ENCODE assay signal across 14 cellular contexts in the genomic region with DNA sequence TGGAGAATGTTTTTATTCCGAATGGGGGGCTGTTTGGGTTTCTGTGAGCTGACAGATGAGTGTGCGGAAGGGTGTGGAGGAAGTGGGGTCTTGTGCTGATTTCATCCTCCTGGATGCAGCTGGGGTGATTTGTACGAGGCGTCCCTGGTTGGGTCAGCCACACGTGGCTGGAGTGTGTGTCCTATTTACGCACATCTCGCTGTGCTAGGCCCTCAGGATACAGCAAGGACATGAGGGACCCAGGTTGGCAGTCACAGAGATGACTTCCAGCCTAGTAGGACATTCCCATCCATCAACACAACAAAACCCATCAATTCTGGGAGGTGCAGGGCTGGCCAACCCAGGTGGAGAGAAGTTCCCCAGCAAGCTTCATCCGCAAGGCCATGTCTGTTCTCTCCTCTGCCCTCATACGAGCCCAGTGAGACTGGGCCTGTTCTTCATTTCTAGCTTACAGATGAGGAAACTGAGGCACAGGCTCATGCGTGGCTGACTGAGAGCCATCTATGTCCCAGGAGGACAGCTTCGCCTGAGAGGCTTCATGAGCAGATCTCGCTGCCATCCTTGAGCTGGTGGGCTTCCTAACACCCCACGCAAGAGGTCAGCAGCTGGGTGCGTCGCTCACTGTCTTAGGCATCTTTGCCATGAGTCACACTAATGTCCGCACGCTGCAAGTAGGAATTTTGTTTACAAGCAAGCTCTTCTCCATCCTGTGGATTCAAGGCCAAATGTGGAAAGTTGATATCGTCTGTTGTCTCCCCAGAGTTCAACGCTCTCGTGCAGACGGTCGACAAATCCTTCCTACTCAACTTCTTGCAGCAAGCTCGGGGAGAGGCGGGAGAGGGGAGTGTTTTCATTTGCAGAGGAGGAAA. TPM values are rescaled to one million over a fixed set of nuclear protein-coding genes. Genes with fewer than 3 reads are reported as not detected.
DNase-seq lines count a peak whose midpoint lies in the region; ATAC-seq and TF ChIP-seq lines count a peak whose summit lies in the region.
"Had no signal": no experiment of that assay in that cellular context is flagged by ENCODE, and none has a peak within 500 bp of the region (broad histone marks: within the 10 kb centered on the region; RNA-seq: fewer than 3 reads in every experiment).

No MANE protein-coding gene starts in this region.

- H3K27me3 ChIP-seq in hepatocyte: no peaks in the 10 kb centered on the region
- H3K27me3 ChIP-seq in testis: no peaks in the 10 kb centered on the region

- intact Hi-C loops in activated naive CD4-positive, alpha-beta T cell treated with anti-CD3 and anti-CD28 coated beads for 36 hours (cut with micrococcal nuclease): no loop called here
- intact Hi-C loops in activated B cell treated with CpG ODN at 0.5 μM for 24 hours (cut with micrococcal nuclease) (no loop called here), testis (cut with DNase I; ENCODE audit: low total_unique reads) (no loop called here), left cardiac atrium (cut with DNase I) (no loop called here)

- no peak for TF ChIP-seq POLR2A in testis (IDR thresholded peaks at IDR 0.05)

- TF ChIP-seq CTCF in activated B cell treated with CpG ODN at 0.5 μM for 24 hours (IDR thresholded peaks at IDR 0.05): no peak
- TF ChIP-seq CTCF in hepatocyte (IDR thresholded peaks at IDR 0.05; ENCODE audit: poor library complexity): no peak
- TF ChIP-seq CTCF in testis (IDR thresholded peaks at IDR 0.05): no peak

- H3K4me3 ChIP-seq in hepatocyte: no peak overlapping the region
- H3K4me3 ChIP-seq in testis: no peak overlapping the region

- no peaks in the 10 kb centered on the region for H3K36me3 ChIP-seq in hepatocyte (replicated peaks; ENCODE audit: insufficient read depth, low read depth)
- no peaks in the 10 kb centered on the region for H3K36me3 ChIP-seq in testis (ENCODE audit: low read depth, missing control alignments)

- ATAC-seq in activated B cell treated with CpG ODN at 0.5 μM for 24 hours (ENCODE audit: low read depth) (no peak), left cardiac atrium (no peak)

- POLR2A ChIA-PET in activated B cell treated with CpG ODN at 0.5 μM for 24 hours (lab: Charles Lee): interaction anchor here (0.8 to 2.2 kb wide), 5 partner anchors 9 to 95 kb away, joined by 3 to 7 read pairs (median 4); no protein-coding TSS in a partner anchor

- H3K4me1 ChIP-seq in hepatocyte (ENCODE audit: insufficient read depth) (peaks cover 10% of the 10 kb centered on the region), testis (no peaks in the 10 kb centered on the region)

- H3K4me3 Mint-ChIP-seq in activated naive CD4-positive, alpha-beta T cell treated with anti-CD3 and anti-CD28 coated beads for 36 hours: no peak overlapping the region
- no peak overlapping the region for H3K4me3 Mint-ChIP-seq in activated B cell treated with CpG ODN at 0.5 μM for 24 hours

- peak overlapping the region; percentile 73 for H3K27ac Mint-ChIP-seq in activated naive CD4-positive, alpha-beta T cell treated with anti-CD3 and anti-CD28 coated beads for 36 hours
- peak overlapping the region; percentile 50 for H3K27ac Mint-ChIP-seq in activated B cell treated with CpG ODN at 0.5 μM for 24 hours

- no peak overlapping the region for H2AFZ ChIP-seq in hepatocyte

- H3K9me3 ChIP-seq in hepatocyte (ENCODE audit: low read depth) (no peaks in the 10 kb centered on the region), testis (no peaks in the 10 kb centered on the region)

- CTCF ChIA-PET in activated naive CD4-positive, alpha-beta T cell treated with anti-CD3 and anti-CD28 coated beads for 36 hours (lab: Charles Lee): interaction anchor here (0.8 to 2.0 kb wide), 8 partner anchors 11 to 104 kb away, joined by 3 to 11 read pairs (median 4); no protein-coding TSS in a partner anchor
- CTCF ChIA-PET in activated B cell treated with CpG ODN at 0.5 μM for 24 hours (lab: Charles Lee): interaction anchor here (2.0 kb wide), 1 partner anchor 102 kb away, joined by 10 read pairs; no protein-coding TSS in a partner anchor

- peaks cover 2% of the 10 kb centered on the region for H3K9me3 Mint-ChIP-seq in activated naive CD4-positive, alpha-beta T cell treated with anti-CD3 and anti-CD28 coated beads for 36 hours
- H3K9me3 Mint-ChIP-seq in activated B cell treated with CpG ODN at 0.5 μM for 24 hours: peaks cover 4% of the 10 kb centered on the region

- no peak for DNase-seq in activated naive CD4-positive, alpha-beta T cell treated with anti-CD3 and anti-CD28 coated beads for 36 hours
- DNase-seq in activated naive CD4-positive, alpha-beta T cell treated with Interleukin-2 at 50 U/mL for 16 hours: no peak
- DNase-seq in activated B cell treated with CpG ODN at 0.5 μM for 24 hours (no peak), hepatocyte (ENCODE audit: low spot score) (peak; percentile 54), testis (peak; percentile 61), AG08396 (ENCODE audit: low spot score) (no peak), medulla oblongata (ENCODE audit: extremely low spot score) (no peak), left cardiac atrium (no peak)
- DNase-seq: activated CD4-positive, alpha-beta T cell treated with anti-CD3 and anti-CD28 coated beads for 4 hours; activated gamma-delta T cell treated with Interleukin-2 at 50 U/mL for 16 hours; H7; NCI-H226; OCI-M1; SW 1271 had no signal

- no peaks in the 10 kb centered on the region for H3K9me2 ChIP-seq in hepatocyte (replicated peaks; ENCODE audit: insufficient read depth)

- no peaks in the 10 kb centered on the region for H3K79me2 ChIP-seq in hepatocyte

- no peaks in the 10 kb centered on the region for H3K27me3 Mint-ChIP-seq in activated naive CD4-positive, alpha-beta T cell treated with anti-CD3 and anti-CD28 coated beads for 36 hours (ENCODE audit: low read depth)
- H3K27me3 Mint-ChIP-seq in activated B cell treated with CpG ODN at 0.5 μM for 24 hours: no peaks in the 10 kb centered on the region

- peaks cover 47% of the 10 kb centered on the region for H3K4me1 Mint-ChIP-seq in activated naive CD4-positive, alpha-beta T cell treated with anti-CD3 and anti-CD28 coated beads for 36 hours (ENCODE audit: low read depth)
- H3K4me1 Mint-ChIP-seq in activated B cell treated with CpG ODN at 0.5 μM for 24 hours: peaks cover 59% of the 10 kb centered on the region

- no peaks in the 10 kb centered on the region for H4K20me1 ChIP-seq in hepatocyte (ENCODE audit: insufficient read depth, poor library complexity, severe bottlenecking)

- 78% methylated on average over 24 of the region's 24 CpGs for WGBS in hepatocyte (ENCODE audit: low lambda C conversion rate, missing lambda C conversion rate)
- 60 to 69% methylated on average over 15 to 24 of the region's 24 CpGs for WGBS in testis, 2 donors

- peaks cover 32% of the 10 kb centered on the region for H3K36me3 Mint-ChIP-seq in activated naive CD4-positive, alpha-beta T cell treated with anti-CD3 and anti-CD28 coated beads for 36 hours (ENCODE audit: low read depth)
- H3K36me3 Mint-ChIP-seq in activated B cell treated with CpG ODN at 0.5 μM for 24 hours (ENCODE audit: low read depth): peaks cover 54% of the 10 kb centered on the region

- H3K27ac ChIP-seq in hepatocyte (peak overlapping the region; percentile 71), testis (no peak overlapping the region)

- H3K4me2 ChIP-seq in hepatocyte: no peak overlapping the region

RNA-seq across cellular contexts. Expression of a gene that starts 24.4 kb away (rescaled TPM):
- 100 to 1,000 TPM; 323 to 328 TPM for total RNA-seq in activated naive CD4-positive, alpha-beta T cell treated with anti-CD3 and anti-CD28 coated beads for 36 hours
- total RNA-seq in activated B cell treated with CpG ODN at 0.5 μM for 24 hours (234 and 248 TPM in 2 replicates), hepatocyte (7.2 and 8.4 TPM in 2 replicates), testis (10 to 100 TPM; 14.0 to 15.0 TPM), left cardiac atrium (10 to 100 TPM in 1 of 2 donors, 1 to 10 TPM in 1; 9.2 to 15.6 TPM)
- polyA plus RNA-seq in hepatocyte (4.7 and 6.9 TPM in 2 replicates), testis (ENCODE audit: insufficient read depth, low read depth, low replicate concordance) (7.2 TPM)

Comparison
In these comparisons a context has a peak if more than half of its experiments do, and no peak if none do; other contexts are left out.
1. DNase-seq: peak in hepatocyte (single experiment) and testis (single experiment); none in activated naive CD4-positive, alpha-beta T cell treated with anti-CD3 and anti-CD28 coated beads for 36 hours (single experiment), activated naive CD4-positive, alpha-beta T cell treated with Interleukin-2 at 50 U/mL for 16 hours (single experiment), activated B cell treated with CpG ODN at 0.5 μM for 24 hours (single experiment), AG08396 (single experiment), medulla oblongata (single experiment) and left cardiac atrium (single experiment).
2. RNA of a gene that starts 24.4 kb away (total RNA-seq): 323 to 328 TPM in activated naive CD4-positive, alpha-beta T cell treated with anti-CD3 and anti-CD28 coated beads for 36 hours and 234 to 248 TPM in activated B cell treated with CpG ODN at 0.5 μM for 24 hours; 9.2 to 15.6 TPM in left cardiac atrium, 14.0 to 15.0 TPM in testis and 7.2 to 8.4 TPM in hepatocyte; every median in the first group is over 10 times any median in the second.